9 cellular contexts compared by ENCODE assay signal in genomic region chr7:150340024-150340749, GRCh38. TPM values are rescaled to one million over a fixed set of nuclear protein-coding genes. Genes with fewer than 3 reads are reported as not detected.
DNase-seq lines count a peak whose midpoint lies in the region; ATAC-seq and TF ChIP-seq lines count a peak whose summit lies in the region.
"Had no signal": no experiment of that assay in that cellular context is flagged by ENCODE, and none has a peak within 500 bp of the region (broad histone marks: within the 10 kb centered on the region; RNA-seq: fewer than 3 reads in every experiment).

No MANE protein-coding gene starts in this region.

- TF ChIP-seq RAD21 in liver (IDR thresholded peaks at IDR 0.05): no peak

- peaks cover 47% of the 10 kb centered on the region for H3K27me3 Mint-ChIP-seq in stimulated activated naive CD8-positive, alpha-beta T cell treated with anti-CD3 and anti-CD28 coated beads, Interleukin-15, amount 100 ng/mL, for 72 hours

- DNase-seq in colonic mucosa (peak; percentile 63), NCI-H2107 treated with DMSO at 0.1 percent for 48 hours (lab: John Stamatoyannopoulos, UW; ENCODE audit: unreplicated experiment) (no peak), NCI-H2029 treated with DMSO at 0.1 percent for 48 hours (lab: John Stamatoyannopoulos, UW) (no peak)
- no peak for DNase-seq in stimulated activated naive CD8-positive, alpha-beta T cell treated with anti-CD3 and anti-CD28 coated beads, Interleukin-15, amount 100 ng/mL, for 72 hours
- no peak for DNase-seq in activated naive CD4-positive, alpha-beta T cell treated with Interleukin-2 at 50 U/mL for 16 hours
- DNase-seq: MV-4-11 had no signal

- H3K4me3 ChIP-seq in colonic mucosa: peak overlapping the region; percentile 43
- H3K4me3 ChIP-seq in liver (ENCODE audit: low read depth in 1 of 3, low read length in 3 of 3): peak overlapping the region; percentile 69 to 81 (median 74)

- no peaks in the 10 kb centered on the region for H3K9me3 ChIP-seq in colonic mucosa
- H3K9me3 ChIP-seq in liver (ENCODE audit: control insufficient read depth in 4 of 4, low read length in 3 of 4): no peaks in the 10 kb centered on the region

- H3K36me3 ChIP-seq in colonic mucosa: no peaks in the 10 kb centered on the region
- H3K36me3 ChIP-seq in liver (ENCODE audit: control insufficient read depth in 4 of 4, insufficient read depth in 3 of 4, low read depth in 1 of 4, low read length in 3 of 4): no peaks in the 10 kb centered on the region

- no peaks in the 10 kb centered on the region for H3K27me3 ChIP-seq in colonic mucosa
- no peaks in the 10 kb centered on the region for H3K27me3 ChIP-seq in liver (ENCODE audit: control insufficient read depth in 4 of 4, insufficient read depth in 4 of 4, low read length in 3 of 4)

- TF ChIP-seq CTCF in colonic mucosa (IDR thresholded peaks at IDR 0.05) (no peak), liver (IDR thresholded peaks at IDR 0.05; ENCODE audit: low read depth, low read length, missing input control) (no peak)

- H3K4me1 ChIP-seq in colonic mucosa (peaks cover 19% of the 10 kb centered on the region), liver (ENCODE audit: control insufficient read depth in 4 of 4, insufficient read depth in 4 of 4, low read length in 3 of 4) (peaks cover 26 to 74% (median 70%) of the 10 kb centered on the region in 4 donors)

- peak overlapping the region in 1 of 2 donors; percentile 74 for H3K4me3 Mint-ChIP-seq in stimulated activated naive CD8-positive, alpha-beta T cell treated with anti-CD3 and anti-CD28 coated beads, Interleukin-15, amount 100 ng/mL, for 72 hours

- H3K9me3 Mint-ChIP-seq in stimulated activated naive CD8-positive, alpha-beta T cell treated with anti-CD3 and anti-CD28 coated beads, Interleukin-15, amount 100 ng/mL, for 72 hours: peaks cover 0 to 8% of the 10 kb centered on the region in 2 donors

- H3K27ac ChIP-seq in colonic mucosa (peak overlapping the region; percentile 65), liver (ENCODE audit: low read depth in 1 of 2, low read length in 2 of 2) (peak overlapping the region; percentile 75 to 94)

- 7% methylated on average over 39 of the region's 39 CpGs for WGBS in liver

- H3K9ac ChIP-seq in colonic mucosa (ENCODE audit: low read depth in 2 of 2, low read length in 2 of 2): peak overlapping the region; percentile 12 to 58
- peak overlapping the region in 1 of 2 donors; percentile 31 for H3K9ac ChIP-seq in liver (ENCODE audit: low read depth in 1 of 2, low read length in 2 of 2)

- peaks cover 33% of the 10 kb centered on the region for H3K4me1 Mint-ChIP-seq in stimulated activated naive CD8-positive, alpha-beta T cell treated with anti-CD3 and anti-CD28 coated beads, Interleukin-15, amount 100 ng/mL, for 72 hours

- intact Hi-C loops in colonic mucosa (cut with DNase I): no loop called here

- ATAC-seq in HG02884 (IDR thresholded peaks at IDR 0.05; ENCODE audit: unreplicated experiment): peak; percentile 59
- ATAC-seq in stimulated activated naive CD8-positive, alpha-beta T cell treated with anti-CD3 and anti-CD28 coated beads, Interleukin-15, amount 100 ng/mL, for 72 hours: peak; percentile 64
- no peak for ATAC-seq in HG02763 (IDR thresholded peaks at IDR 0.05; ENCODE audit: unreplicated experiment)

- peak overlapping the region in 1 of 2 donors; percentile 63 for H3K27ac Mint-ChIP-seq in stimulated activated naive CD8-positive, alpha-beta T cell treated with anti-CD3 and anti-CD28 coated beads, Interleukin-15, amount 100 ng/mL, for 72 hours

TF ChIP-seq in liver, 16 proteins besides CTCF, POLR2A, EP300 and RAD21:
- TF ChIP-seq YY1 (IDR thresholded peaks at IDR 0.05) (peak; percentile 40), REST (IDR thresholded peaks at IDR 0.05) (peak; percentile 90), SP1 (IDR thresholded peaks at IDR 0.05) (no peak), HNF4A (conservative IDR thresholded peaks at IDR 0.05) (peak in 1 of 2 donors; percentile 4), TAF1 (conservative IDR thresholded peaks at IDR 0.05) (no peak), EGR1 (IDR thresholded peaks at IDR 0.05; ENCODE audit: low read depth in 2 of 2) (no peak), NR2F2 (IDR thresholded peaks at IDR 0.05) (no peak), RXRA (IDR thresholded peaks at IDR 0.05) (peak in 1 of 2 donors; percentile 38)

RNA-seq across cellular contexts. Expression of gene RARRES2, which starts 1.2 kb away (rescaled TPM):
- total RNA-seq in colonic mucosa (100 to 1,000 TPM in 1 of 2 donors, 10 to 100 TPM in 1; 86.7 to 122 TPM), liver (100 to 1,000 TPM; 149 to 437 TPM)
- 1,000 to 10,000 TPM; 1,248 to 1,915 TPM for polyA plus RNA-seq in liver

RNA-seq across cellular contexts. Expression of gene ACTR3C, which starts 16.8 kb away (rescaled TPM):
- 10 to 100 TPM; 17.6 to 29.6 TPM for total RNA-seq in colonic mucosa
- 10 to 100 TPM in 1 of 2 donors, 1 to 10 TPM in 1; 3.0 to 61.7 TPM for total RNA-seq in liver
- polyA plus RNA-seq in liver: 10 to 100 TPM; 26.6 to 30.1 TPM

RNA-seq across cellular contexts. Expression of gene LRRC61, which starts 17.0 kb away (rescaled TPM):
- total RNA-seq in colonic mucosa (10 to 100 TPM; 11.4 to 15.1 TPM), liver (10 to 100 TPM; 12.0 to 17.2 TPM)
- polyA plus RNA-seq in liver: 10 to 100 TPM; 13.9 to 21.0 TPM

RNA-seq across cellular contexts. Expression of gene REPIN1, which starts 28.4 kb away (rescaled TPM):
- total RNA-seq in colonic mucosa: 100 to 1,000 TPM; 189 to 304 TPM
- 100 to 1,000 TPM in 1 of 2 donors, 10 to 100 TPM in 1; 44.4 to 118 TPM for total RNA-seq in liver
- polyA plus RNA-seq in liver: 10 to 100 TPM; 17.1 to 65.8 TPM

RNA-seq across cellular contexts. Expression of gene ZNF775, which starts 38.9 kb away (rescaled TPM):
- total RNA-seq in colonic mucosa (10 to 100 TPM; 11.0 to 11.3 TPM), liver (1 to 10 TPM in 1 of 2 donors, under 1 TPM in 1; 0.33 to 3.1 TPM)
- under 1 TPM; 0.08 to 0.72 TPM for polyA plus RNA-seq in liver
